21 cellular contexts compared by ENCODE assay signal in the genomic region with DNA sequence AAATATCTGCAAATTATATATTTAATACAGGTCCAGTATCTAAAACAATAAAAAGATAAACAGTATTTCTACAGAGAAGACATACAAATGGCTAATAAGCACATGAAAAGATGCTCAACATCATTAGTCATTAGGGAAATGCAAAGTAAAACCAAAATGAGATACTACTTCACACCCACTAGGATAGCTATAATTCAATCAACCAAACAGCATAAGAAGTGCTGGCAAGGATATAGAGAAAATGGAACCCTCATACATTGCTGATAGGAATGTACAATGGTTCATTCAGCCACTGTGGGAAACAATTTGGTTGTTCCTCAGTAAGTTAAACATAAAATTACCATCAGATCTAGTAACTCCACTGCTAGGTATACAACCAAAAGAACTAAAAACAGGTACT.
"Had no signal": no experiment of that assay in that cellular context is flagged by ENCODE, and none has a peak within 500 bp of the region (broad histone marks: within the 10 kb centered on the region; RNA-seq: fewer than 3 reads in every experiment).

No MANE protein-coding gene starts in this region.

- H3K4me3 Mint-ChIP-seq: activated T-cell treated with anti-CD3 and anti-CD28 coated beads, Interleukin-2, amount 50 U/mL, for 4 hours; immature natural killer cell; nephron; stimulated activated memory B cell treated with anti-CD40 and anti-IgM and Interleukin-4, amounts not matched to agents 10 μg/mL and 1 μg/mL and 100 μg/mL, for 72 hours; T-helper 1 cell treated with Interleukin-12 subunit alpha and Interleukin-12 subunit beta and Interleukin-4 antibody, amounts not matched to agents 30 μg/mL and 1 μg/mL, for 36 hours had no signal

- ATAC-seq: activated T-cell treated with anti-CD3 and anti-CD28 coated beads, Interleukin-2, amount 50 U/mL, for 4 hours; body of pancreas; foreskin keratinocyte; left lobe of liver; pancreas; stimulated activated memory B cell treated with anti-CD40 and anti-IgM and Interleukin-4, amounts not matched to agents 10 μg/mL and 1 μg/mL and 100 μg/mL, for 72 hours had no signal

- H3K4me1 ChIP-seq: foreskin keratinocyte had no signal

- H3K9me3 ChIP-seq: body of pancreas, pancreas, right lobe of liver, stomach, suprapubic skin, transverse colon, uterus had no signal

- FAIRE-seq: pancreas had no signal

- H3K27ac Mint-ChIP-seq: immature natural killer cell; nephron; stimulated activated memory B cell treated with anti-CD40 and anti-IgM and Interleukin-4, amounts not matched to agents 10 μg/mL and 1 μg/mL and 100 μg/mL, for 72 hours; T-helper 1 cell treated with Interleukin-12 subunit alpha and Interleukin-12 subunit beta and Interleukin-4 antibody, amounts not matched to agents 30 μg/mL and 1 μg/mL, for 36 hours had no signal

- H3K27me3 ChIP-seq: body of pancreas, cardiac muscle cell, foreskin keratinocyte, pancreas, right lobe of liver, stomach, suprapubic skin, transverse colon, uterus had no signal

- H3K4me3 ChIP-seq: body of pancreas, cardiac muscle cell, pancreas, right lobe of liver, skin epidermis, stomach, suprapubic skin, transverse colon, uterus had no signal

- H3K27me3 Mint-ChIP-seq: stimulated activated memory B cell treated with anti-CD40 and anti-IgM and Interleukin-4, amounts not matched to agents 10 μg/mL and 1 μg/mL and 100 μg/mL, for 72 hours had no signal

- DNase-seq: activated CD8-positive, alpha-beta memory T cell treated with anti-CD3 and anti-CD28 coated beads, Interleukin-2, amount 50 U/mL, for 48 hours; activated naive CD4-positive, alpha-beta T cell treated with Interleukin-2 at 50 U/mL for 16 hours; activated T-cell treated with anti-CD3 and anti-CD28 coated beads, Interleukin-2, amount 50 U/mL, for 4 hours; anterior cingulate cortex; body of pancreas; effector CD8-positive, alpha-beta T cell; foreskin keratinocyte; immature natural killer cell; pancreas; right lobe of liver; stimulated activated CD4-positive, alpha-beta T cell treated with anti-CD3 and anti-CD28 coated beads, Interleukin-2, amount 100 ng/mL, for 24 hours; stomach; transverse colon; uterus had no signal

- H3K27ac ChIP-seq: body of pancreas, cardiac muscle cell, foreskin keratinocyte, pancreas, right lobe of liver, suprapubic skin, uterus had no signal

- H3K9me3 Mint-ChIP-seq: activated T-cell treated with anti-CD3 and anti-CD28 coated beads, Interleukin-2, amount 50 U/mL, for 4 hours; immature natural killer cell; nephron; stimulated activated memory B cell treated with anti-CD40 and anti-IgM and Interleukin-4, amounts not matched to agents 10 μg/mL and 1 μg/mL and 100 μg/mL, for 72 hours; T-helper 1 cell treated with Interleukin-12 subunit alpha and Interleukin-12 subunit beta and Interleukin-4 antibody, amounts not matched to agents 30 μg/mL and 1 μg/mL, for 36 hours had no signal

- H3K36me3 ChIP-seq: cardiac muscle cell, pancreas, right lobe of liver, suprapubic skin, transverse colon, uterus had no signal
